Comparison of ENCODE assay signal across 7 cellular contexts in genomic region chr12:111343181-111343580, GRCh38.
"Had no signal": no experiment of that assay in that cellular context is flagged by ENCODE, and none has a peak within 500 bp of the region (broad histone marks: within the 10 kb centered on the region; RNA-seq: fewer than 3 reads in every experiment).

No MANE protein-coding gene starts in this region.

- H3K27me3 Mint-ChIP-seq: IgD-negative memory B cell had no signal

- ATAC-seq: HepG2, K562 had no signal

- H3K4me3 ChIP-seq: K562 had no signal

- H3K4me3 Mint-ChIP-seq: IgD-negative memory B cell had no signal

- H3K27ac ChIP-seq: HL-60 had no signal

- H3K36me3 Mint-ChIP-seq: IgD-negative memory B cell had no signal

- DNase-seq: IMR-90, KBM-7, KG1 had no signal
